In the genomic region with DNA sequence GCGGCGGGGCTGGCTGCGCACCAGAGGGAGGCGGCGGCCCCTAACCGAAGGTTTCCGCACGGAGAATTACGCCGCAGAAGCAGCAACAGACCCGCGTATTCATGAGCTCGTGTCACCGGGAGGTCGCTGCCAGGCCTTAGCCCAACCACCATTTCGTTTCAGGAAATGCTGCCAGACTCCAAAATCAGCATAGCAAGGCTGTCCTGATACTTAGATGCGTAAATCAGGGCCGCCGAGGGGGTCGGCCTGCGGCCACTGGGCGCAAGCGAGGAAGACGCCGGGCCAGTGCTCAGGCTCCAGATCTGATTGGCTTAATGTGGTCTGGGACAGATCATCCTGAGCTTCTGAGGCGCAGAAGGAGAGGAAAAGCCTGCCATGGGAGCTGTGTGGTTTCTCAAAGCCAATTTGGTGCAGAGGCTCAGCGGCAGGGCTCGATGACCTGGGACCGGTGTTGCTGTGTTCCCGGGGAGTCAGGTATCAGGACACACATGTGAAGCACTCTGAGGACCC, we compare ENCODE assay signal across 20 cellular contexts.
DNase-seq lines count a peak whose midpoint lies in the region; ATAC-seq and TF ChIP-seq lines count a peak whose summit lies in the region.
"Had no signal": no experiment of that assay in that cellular context is flagged by ENCODE, and none has a peak within 500 bp of the region (broad histone marks: within the 10 kb centered on the region; RNA-seq: fewer than 3 reads in every experiment).

No MANE protein-coding gene starts in this region.

- intact Hi-C loops in Right ventricle myocardium superior (cut with DNase I) (no loop called here), OCI-LY7 (cut with micrococcal nuclease; ENCODE audit: unreplicated experiment) (no loop called here)

- ATAC-seq in Right ventricle myocardium superior (ENCODE audit: poor library complexity) (peak; percentile 82), GM18502 (IDR thresholded peaks at IDR 0.05; ENCODE audit: poor library complexity, unreplicated experiment) (no peak)
- ATAC-seq: activated CD8-positive, alpha-beta T cell treated with anti-CD3 and anti-CD28 coated beads, Interleukin-2, amount 10 ng/mL, durations not matched to agents 7 days and 5 days; activated naive CD8-positive, alpha-beta T cell treated with anti-CD3 and anti-CD28 coated beads, Interleukin-2, amount 50 U/mL, for 24 hours; T-cell had no signal

- peaks cover 10% of the 10 kb centered on the region for H3K4me1 ChIP-seq in HUES6 (ENCODE audit: control insufficient read depth, insufficient read depth, low read length)
- no peaks in the 10 kb centered on the region for H3K4me1 ChIP-seq in mesendoderm (ENCODE audit: control insufficient read depth, low read depth, low read length)
- no peaks in the 10 kb centered on the region for H3K4me1 ChIP-seq in smooth muscle cell (ENCODE audit: low read depth)
- no peaks in the 10 kb centered on the region for H3K4me1 ChIP-seq in OCI-LY7 (ENCODE audit: insufficient read depth, low read length, poor library complexity, severe bottlenecking)
- no peaks in the 10 kb centered on the region for H3K4me1 ChIP-seq in Peyer's patch
- H3K4me1 ChIP-seq: thyroid gland had no signal

- POLR2A ChIA-PET in OCI-LY7 (lab: Charles Lee) = no interaction called here

- TF ChIP-seq CTCF in smooth muscle cell (IDR thresholded peaks at IDR 0.05; ENCODE audit: borderline replicate concordance, insufficient read depth, poor library complexity, severe bottlenecking) (no peak), OCI-LY7 (conservative IDR thresholded peaks at IDR 0.05; ENCODE audit: low read length) (no peak), Peyer's patch (IDR thresholded peaks at IDR 0.05) (no peak)

- H3K9ac ChIP-seq in HUES6 (ENCODE audit: low read length) (peak overlapping the region; percentile 25), mesendoderm (ENCODE audit: low read length) (no peak overlapping the region), smooth muscle cell (ENCODE audit: low read depth) (no peak overlapping the region)

- H3K18ac ChIP-seq in mesendoderm (ENCODE audit: low read length) = no peak overlapping the region

- DNase-seq in Right ventricle myocardium superior = peak; percentile 68
- DNase-seq in mesendoderm = peak; percentile 35
- no peak for DNase-seq in smooth muscle cell (lab: John Stamatoyannopoulos, UW; ENCODE audit: unreplicated experiment)
- no peak for DNase-seq in OCI-LY7 (ENCODE audit: low spot score)
- no peak for DNase-seq in Peyer's patch
- DNase-seq in stimulated activated CD4-positive, alpha-beta T cell treated with anti-CD3 and anti-CD28 coated beads, Interleukin-2, amount 100 ng/mL, for 48 hours = no peak
- DNase-seq: activated CD8-positive, alpha-beta T cell treated with anti-CD3 and anti-CD28 coated beads, Interleukin-2, amount 10 ng/mL, durations not matched to agents 7 days and 5 days; activated naive CD8-positive, alpha-beta T cell treated with anti-CD3 and anti-CD28 coated beads, Interleukin-2, amount 50 U/mL, for 24 hours; AML-193; central memory CD4-positive, alpha-beta T cell; effector memory CD4-positive, alpha-beta T cell; IMR-90; MM.1S; NCI-H1930; T-cell; thyroid gland; WERI-Rb-1 had no signal

- no peak overlapping the region for H4K8ac ChIP-seq in mesendoderm (ENCODE audit: low read depth, low read length)

- CTCF ChIA-PET in OCI-LY7 (lab: Charles Lee; ENCODE audit: unreplicated experiment) = interaction anchor here (0.5 to 0.6 kb wide), 2 partner anchors 109 to 324 kb away, joined by 3 to 6 read pairs; no protein-coding TSS in a partner anchor

- no peaks in the 10 kb centered on the region for H3K79me2 ChIP-seq in mesendoderm (ENCODE audit: control insufficient read depth, insufficient read depth, low read length)
- H3K79me2 ChIP-seq in smooth muscle cell (ENCODE audit: low read depth) = no peaks in the 10 kb centered on the region
- H3K79me2 ChIP-seq in OCI-LY7 (ENCODE audit: insufficient read depth, low read depth, low read length) = no peaks in the 10 kb centered on the region

- H3K9me3 ChIP-seq in HUES6 (ENCODE audit: control insufficient read depth, insufficient read depth, low read depth, low read length) (peaks cover 3% of the 10 kb centered on the region; the same call in 1 of the 2 replicates), smooth muscle cell (replicated peaks; ENCODE audit: low read depth) (no peaks in the 10 kb centered on the region), OCI-LY7 (ENCODE audit: low read length) (no peaks in the 10 kb centered on the region), Peyer's patch (no peaks in the 10 kb centered on the region)
- H3K9me3 ChIP-seq: thyroid gland had no signal

- H3K9me2 ChIP-seq in OCI-LY7 (ENCODE audit: insufficient read depth, low read length) = no peaks in the 10 kb centered on the region

- no peak overlapping the region for H4K5ac ChIP-seq in mesendoderm (ENCODE audit: low read length)

- H3K4me3 ChIP-seq in HUES6 (ENCODE audit: low read depth, low read length) (peak overlapping the region; percentile 42), mesendoderm (ENCODE audit: low read length) (no peak overlapping the region), smooth muscle cell (no peak overlapping the region), OCI-LY7 (ENCODE audit: low read depth, low read length, poor library complexity, severe bottlenecking) (no peak overlapping the region), Peyer's patch (no peak overlapping the region)
- H3K4me3 ChIP-seq: thyroid gland had no signal

- peak overlapping the region; percentile 27 for H3K4ac ChIP-seq in mesendoderm (ENCODE audit: low read depth, low read length)

- no peak overlapping the region for H3K23ac ChIP-seq in mesendoderm (ENCODE audit: low read length)

- H3K36me3 ChIP-seq in HUES6 (ENCODE audit: control insufficient read depth, insufficient read depth, low read length) (no peaks in the 10 kb centered on the region), mesendoderm (ENCODE audit: control insufficient read depth, insufficient read depth, low read length) (no peaks in the 10 kb centered on the region), smooth muscle cell (ENCODE audit: low read depth) (no peaks in the 10 kb centered on the region), OCI-LY7 (ENCODE audit: insufficient read depth, low read length) (no peaks in the 10 kb centered on the region), Peyer's patch (no peaks in the 10 kb centered on the region)
- H3K36me3 ChIP-seq: thyroid gland, WERI-Rb-1 had no signal

- no peak for TF ChIP-seq POLR2A in Peyer's patch (IDR thresholded peaks at IDR 0.05)

- H3K27ac ChIP-seq in HUES6 (ENCODE audit: low read depth, low read length) (no peak overlapping the region), mesendoderm (ENCODE audit: low read depth, low read length) (no peak overlapping the region), smooth muscle cell (ENCODE audit: low read depth) (no peak overlapping the region), OCI-LY7 (ENCODE audit: low read depth, low read length, poor library complexity, severe bottlenecking) (no peak overlapping the region), Peyer's patch (no peak overlapping the region)
- H3K27ac ChIP-seq: RWPE1, thyroid gland, WERI-Rb-1 had no signal

- no peak overlapping the region for H2BK120ac ChIP-seq in mesendoderm (ENCODE audit: low read depth, low read length)

- no peak overlapping the region for H2BK15ac ChIP-seq in mesendoderm (replicated peaks; ENCODE audit: low read depth)

- no peak overlapping the region for H3K56ac ChIP-seq in mesendoderm (ENCODE audit: low read length)

- peak overlapping the region; percentile 80 for H2AFZ ChIP-seq in smooth muscle cell (ENCODE audit: low read depth)
- no peak overlapping the region for H2AFZ ChIP-seq in OCI-LY7 (ENCODE audit: low read length)

- H3K4me2 ChIP-seq in mesendoderm (ENCODE audit: low read length) (no peak overlapping the region), smooth muscle cell (peak overlapping the region; percentile 69), OCI-LY7 (ENCODE audit: low read length) (no peak overlapping the region)

- peaks cover 9% of the 10 kb centered on the region for H3F3A ChIP-seq in smooth muscle cell (ENCODE audit: low read depth)

- H4K20me1 ChIP-seq in smooth muscle cell (ENCODE audit: low read depth) (no peaks in the 10 kb centered on the region), OCI-LY7 (ENCODE audit: insufficient read depth, low read length) (no peaks in the 10 kb centered on the region)

- WGBS in mesendoderm (ENCODE audit: extremely low coverage, insufficient coverage, low lambda C conversion rate) = no CpG with 5 or more reads among the region's 30 CpGs
- 47% methylated on average over 30 of the region's 30 CpGs for WGBS in smooth muscle cell (ENCODE audit: low lambda C conversion rate)

- BruUV-seq in OCI-LY7 (replicated peaks; lab: Mats Ljungman, UMichigan) = no TSS peak

- H3K79me1 ChIP-seq in mesendoderm (ENCODE audit: low read length) = no peaks in the 10 kb centered on the region

- H3K27me3 ChIP-seq in HUES6 (ENCODE audit: control insufficient read depth, insufficient read depth, low read length) (0 out of 2 replicates have a peak, but pooled peaks cover 8% of the 10 kb centered on the region), mesendoderm (ENCODE audit: insufficient read depth, low read length, poor library complexity) (no peaks in the 10 kb centered on the region), smooth muscle cell (ENCODE audit: low read depth) (no peaks in the 10 kb centered on the region), Peyer's patch (no peaks in the 10 kb centered on the region)
- H3K27me3 ChIP-seq: thyroid gland had no signal

- H2BK5ac ChIP-seq in mesendoderm (ENCODE audit: low read length) = no peak overlapping the region

- H2AK5ac ChIP-seq in mesendoderm (ENCODE audit: low read length) = no peak overlapping the region

Comparison
In these comparisons a context has a peak if more than half of its experiments do, and no peak if none do; other contexts are left out.
1. DNase-seq: peak in Right ventricle myocardium superior (single experiment) and mesendoderm (single experiment); none in smooth muscle cell (single experiment), OCI-LY7 (single experiment), Peyer's patch (0 of 3) and stimulated activated CD4-positive, alpha-beta T cell treated with anti-CD3 and anti-CD28 coated beads, Interleukin-2, amount 100 ng/mL, for 48 hours (0 of 2).